8 cellular contexts compared by ENCODE assay signal in the genomic region with DNA sequence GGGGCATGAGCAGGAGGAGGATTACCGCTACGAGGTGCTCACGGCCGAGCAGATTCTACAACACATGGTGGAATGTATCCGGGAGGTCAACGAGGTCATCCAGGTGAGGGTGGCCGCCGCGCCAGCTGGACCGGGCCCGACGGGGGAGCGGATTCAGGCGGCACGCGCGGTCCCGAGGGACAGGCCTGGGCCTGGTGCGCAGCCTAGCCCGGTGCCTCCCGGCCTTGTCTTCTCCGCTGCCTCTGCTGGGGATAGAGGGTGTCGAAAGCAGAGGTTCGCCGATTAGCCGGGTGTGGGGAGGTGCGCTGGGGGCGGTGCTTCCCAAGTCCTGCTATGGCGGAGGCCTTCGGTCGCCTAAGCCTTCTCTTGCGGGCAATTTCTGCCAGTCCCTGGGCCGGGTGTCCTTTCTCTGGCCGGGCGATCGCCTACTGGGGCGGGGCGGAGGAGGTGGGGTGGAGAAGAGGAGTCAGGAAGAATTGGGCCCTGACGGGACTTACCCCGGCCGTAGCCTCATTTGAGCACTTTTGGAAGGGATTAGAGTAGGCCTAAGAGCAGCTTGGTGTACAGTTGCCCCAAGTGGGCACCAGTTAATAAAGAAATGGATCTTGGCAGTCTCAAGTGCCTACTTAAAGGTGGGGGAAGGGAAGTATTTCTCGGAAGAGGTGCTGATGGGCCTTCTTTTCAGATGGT. TPM values are rescaled to one million over a fixed set of nuclear protein-coding genes. Genes with fewer than 3 reads are reported as not detected.
DNase-seq lines count a peak whose midpoint lies in the region; ATAC-seq, FAIRE-seq and TF ChIP-seq lines count a peak whose summit lies in the region.

No MANE protein-coding gene starts in this region.

- DNase-seq in EL (peak; percentile 78), GOT3 (lab: John Stamatoyannopoulos, UW) (peak; percentile 41), Right ventricle myocardium inferior (ENCODE audit: missing footprints) (peak; percentile 88), pancreas (peak; percentile 78 to 92 (median 82)), tibial artery (peak; percentile 77 to 88)
- DNase-seq in activated naive CD4-positive, alpha-beta T cell treated with anti-CD3 and anti-CD28 coated beads, Interleukin-2, amount 50 U/mL, for 72 hours (ENCODE audit: low spot score in 2 of 2) = peak; percentile 77 to 79

- peak overlapping the region; percentile 91 for H3K9ac ChIP-seq in Loucy (ENCODE audit: low read depth, low read length, poor library complexity, severe bottlenecking)

- ATAC-seq in SK-N-SH treated with all-trans-retinoic acid at 6 μM for 48 hours (peak; percentile 67), Right ventricle myocardium inferior (peak; percentile 51), pancreas (peak; percentile 33 to 62 (median 56))
- ATAC-seq in activated naive CD4-positive, alpha-beta T cell treated with anti-CD3 and anti-CD28 coated beads, Interleukin-2, amount 50 U/mL, for 72 hours = peak; percentile 58 to 71

- peak overlapping the region; percentile 88 for H3K4me3 ChIP-seq in Loucy (ENCODE audit: low read length, poor library complexity, severe bottlenecking)
- H3K4me3 ChIP-seq in pancreas = peak overlapping the region; percentile 60 to 77 (median 75)
- peak overlapping the region; percentile 82 to 92 for H3K4me3 ChIP-seq in tibial artery

- no peaks in the 10 kb centered on the region for H3K9me2 ChIP-seq in Loucy (replicated peaks; ENCODE audit: low read depth, low read length)

- no peaks in the 10 kb centered on the region for H3K27me3 ChIP-seq in Loucy (ENCODE audit: insufficient read depth, low read length, poor library complexity, severe bottlenecking)
- no peaks in the 10 kb centered on the region for H3K27me3 ChIP-seq in pancreas
- H3K27me3 ChIP-seq in tibial artery = no peaks in the 10 kb centered on the region

- no peaks in the 10 kb centered on the region for H3K9me3 Mint-ChIP-seq in activated naive CD4-positive, alpha-beta T cell treated with anti-CD3 and anti-CD28 coated beads, Interleukin-2, amount 50 U/mL, for 72 hours

- no peaks in the 10 kb centered on the region; the same call in 1 of the 2 replicates for H3F3A ChIP-seq in Loucy (ENCODE audit: low read depth)

- H3K36me3 Mint-ChIP-seq in activated naive CD4-positive, alpha-beta T cell treated with anti-CD3 and anti-CD28 coated beads, Interleukin-2, amount 50 U/mL, for 72 hours = peaks cover 13 to 39% of the 10 kb centered on the region in 2 donors

- intact Hi-C loops in Right ventricle myocardium inferior (cut with DNase I) = loop anchor here (2.0 to 10.0 kb wide), 2 partner anchors 98 to 200 kb away; a partner anchor contains a TSS
- intact Hi-C loops in pancreas (cut with DNase I) = no loop called here
- intact Hi-C loops in tibial artery (cut with DNase I; ENCODE audit: low total_unique reads) = loop anchor here (5.0 to 10.0 kb wide), 2 partner anchors 100 to 212 kb away; a partner anchor contains a TSS

- peak overlapping the region; percentile 4; the same call in 1 of the 2 replicates for H2AFZ ChIP-seq in Loucy (ENCODE audit: low read length)

- H3K79me2 ChIP-seq in Loucy (ENCODE audit: insufficient read depth, low read length) = peaks cover 57% of the 10 kb centered on the region

- peaks cover 41% of the 10 kb centered on the region for H3K4me1 ChIP-seq in Loucy (ENCODE audit: insufficient read depth, low read length, poor library complexity, severe bottlenecking)
- H3K4me1 ChIP-seq in pancreas = peaks cover 23 to 34% (median 27%) of the 10 kb centered on the region in 3 donors
- peaks cover 0 to 58% (median 46%) of the 10 kb centered on the region in 4 donors for H3K4me1 ChIP-seq in tibial artery

- H3K27ac Mint-ChIP-seq in activated naive CD4-positive, alpha-beta T cell treated with anti-CD3 and anti-CD28 coated beads, Interleukin-2, amount 50 U/mL, for 72 hours = peak overlapping the region; percentile 98 to 100

- H3K4me2 ChIP-seq in Loucy (ENCODE audit: low read depth, low read length, poor library complexity, severe bottlenecking) = peak overlapping the region; percentile 94

- H3K27ac ChIP-seq in pancreas (peak overlapping the region; percentile 99 to 100 (median 100)), tibial artery (peak overlapping the region; percentile 94 to 100)

- WGBS in pancreas, 2 donors = 0% methylated on average over 37 to 42 of the region's 42 CpGs

- H4K20me1 ChIP-seq in Loucy (ENCODE audit: insufficient read depth, low read length, poor library complexity, severe bottlenecking) = peaks cover 58% of the 10 kb centered on the region

- H3K9me3 ChIP-seq in Loucy (ENCODE audit: insufficient read depth, low read depth, low read length) (no peaks in the 10 kb centered on the region), pancreas (no peaks in the 10 kb centered on the region), tibial artery (no peaks in the 10 kb centered on the region)

- H3K36me3 ChIP-seq in Loucy (ENCODE audit: insufficient read depth, low read length) (0 out of 2 replicates have a peak, but pooled peaks cover 4% of the 10 kb centered on the region), pancreas (no peaks in the 10 kb centered on the region), tibial artery (peaks cover 0 to 24% (median 3%) of the 10 kb centered on the region in 3 donors)

- no peak for FAIRE-seq in pancreas (lab: Jason Lieb, UNC)

- TF ChIP-seq CTCF in Loucy (conservative IDR thresholded peaks at IDR 0.05; ENCODE audit: low read length) (no peak), pancreas (IDR thresholded peaks at IDR 0.05) (no peak), tibial artery (IDR thresholded peaks at IDR 0.05) (peak in 1 of 2 experiments; percentile 16)

TF ChIP-seq in SK-N-SH treated with all-trans-retinoic acid at 6 μM for 48 hours, 23 proteins besides CTCF, POLR2A, EP300 and RAD21:
- TF ChIP-seq ZNF565 (CRISPR knock-in tag; conservative IDR thresholded peaks at IDR 0.05; ENCODE audit: low read depth) = no peak
- TF ChIP-seq GLIS3 (CRISPR knock-in tag; IDR thresholded peaks at IDR 0.05) = no peak
- no peak for TF ChIP-seq OSR1 (CRISPR knock-in tag; IDR thresholded peaks at IDR 0.05)
- TF ChIP-seq, protein P1, sequence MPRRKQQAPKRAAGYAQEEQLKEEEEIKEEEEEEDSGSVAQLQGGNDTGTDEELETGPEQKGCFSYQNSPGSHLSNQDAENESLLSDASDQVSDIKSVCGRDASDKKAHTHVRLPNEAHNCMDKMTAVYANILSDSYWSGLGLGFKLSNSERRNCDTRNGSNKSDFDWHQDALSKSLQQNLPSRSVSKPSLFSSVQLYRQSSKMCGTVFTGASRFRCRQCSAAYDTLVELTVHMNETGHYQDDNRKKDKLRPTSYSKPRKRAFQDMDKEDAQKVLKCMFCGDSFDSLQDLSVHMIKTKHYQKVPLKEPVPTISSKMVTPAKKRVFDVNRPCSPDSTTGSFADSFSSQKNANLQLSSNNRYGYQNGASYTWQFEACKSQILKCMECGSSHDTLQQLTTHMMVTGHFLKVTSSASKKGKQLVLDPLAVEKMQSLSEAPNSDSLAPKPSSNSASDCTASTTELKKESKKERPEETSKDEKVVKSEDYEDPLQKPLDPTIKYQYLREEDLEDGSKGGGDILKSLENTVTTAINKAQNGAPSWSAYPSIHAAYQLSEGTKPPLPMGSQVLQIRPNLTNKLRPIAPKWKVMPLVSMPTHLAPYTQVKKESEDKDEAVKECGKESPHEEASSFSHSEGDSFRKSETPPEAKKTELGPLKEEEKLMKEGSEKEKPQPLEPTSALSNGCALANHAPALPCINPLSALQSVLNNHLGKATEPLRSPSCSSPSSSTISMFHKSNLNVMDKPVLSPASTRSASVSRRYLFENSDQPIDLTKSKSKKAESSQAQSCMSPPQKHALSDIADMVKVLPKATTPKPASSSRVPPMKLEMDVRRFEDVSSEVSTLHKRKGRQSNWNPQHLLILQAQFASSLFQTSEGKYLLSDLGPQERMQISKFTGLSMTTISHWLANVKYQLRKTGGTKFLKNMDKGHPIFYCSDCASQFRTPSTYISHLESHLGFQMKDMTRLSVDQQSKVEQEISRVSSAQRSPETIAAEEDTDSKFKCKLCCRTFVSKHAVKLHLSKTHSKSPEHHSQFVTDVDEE (CRISPR knock-in tag; IDR thresholded peaks at IDR 0.05) = no peak
- TF ChIP-seq CSDC2 (CRISPR knock-in tag; IDR thresholded peaks at IDR 0.05) = no peak
- no peak for TF ChIP-seq ZNF8 (CRISPR knock-in tag; IDR thresholded peaks at IDR 0.05)
- no peak for TF ChIP-seq BACH2 (CRISPR knock-in tag; IDR thresholded peaks at IDR 0.05; ENCODE audit: borderline replicate concordance)
- TF ChIP-seq ZC3H10 (CRISPR knock-in tag; IDR thresholded peaks at IDR 0.05) = no peak
- TF ChIP-seq ARNTL (CRISPR knock-in tag; IDR thresholded peaks at IDR 0.05; ENCODE audit: borderline replicate concordance, low read depth) = no peak
- no peak for TF ChIP-seq ZFP3 (CRISPR knock-in tag; IDR thresholded peaks at IDR 0.05)
- TF ChIP-seq RARB (CRISPR knock-in tag; IDR thresholded peaks at IDR 0.05) = no peak
- TF ChIP-seq, protein P2, sequence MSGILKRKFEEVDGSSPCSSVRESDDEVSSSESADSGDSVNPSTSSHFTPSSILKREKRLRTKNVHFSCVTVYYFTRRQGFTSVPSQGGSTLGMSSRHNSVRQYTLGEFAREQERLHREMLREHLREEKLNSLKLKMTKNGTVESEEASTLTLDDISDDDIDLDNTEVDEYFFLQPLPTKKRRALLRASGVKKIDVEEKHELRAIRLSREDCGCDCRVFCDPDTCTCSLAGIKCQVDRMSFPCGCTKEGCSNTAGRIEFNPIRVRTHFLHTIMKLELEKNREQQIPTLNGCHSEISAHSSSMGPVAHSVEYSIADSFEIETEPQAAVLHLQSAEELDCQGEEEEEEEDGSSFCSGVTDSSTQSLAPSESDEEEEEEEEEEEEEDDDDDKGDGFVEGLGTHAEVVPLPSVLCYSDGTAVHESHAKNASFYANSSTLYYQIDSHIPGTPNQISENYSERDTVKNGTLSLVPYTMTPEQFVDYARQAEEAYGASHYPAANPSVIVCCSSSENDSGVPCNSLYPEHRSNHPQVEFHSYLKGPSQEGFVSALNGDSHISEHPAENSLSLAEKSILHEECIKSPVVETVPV (CRISPR knock-in tag; IDR thresholded peaks at IDR 0.05) = no peak

RNA-seq across cellular contexts. Expression of a gene that starts 0.9 kb away (rescaled TPM):
- total RNA-seq in activated naive CD4-positive, alpha-beta T cell treated with anti-CD3 and anti-CD28 coated beads, Interleukin-2, amount 50 U/mL, for 72 hours = 100 to 1,000 TPM; 142 to 185 TPM
- 163 TPM for total RNA-seq in Right ventricle myocardium inferior
- 10 to 100 TPM; 59.7 to 91.3 (median 68.8) TPM for total RNA-seq in pancreas
- 10 to 100 TPM; 11.5 to 22.5 TPM for polyA plus RNA-seq in pancreas

Comparison
In these comparisons a context has a peak if more than half of its experiments do, and no peak if none do; other contexts are left out.
1. Peak in every context shown above with its lines: DNase-seq, ATAC-seq, H3K4me3 ChIP-seq and H3K27ac ChIP-seq.
2. intact Hi-C loops: an anchor here in Right ventricle myocardium inferior (2.0 to 10.0 kb wide) and tibial artery (5.0 to 10.0 kb wide); none called in pancreas.